In genomic region chr17:60170835-60171752, GRCh38 we compare ENCODE assay signal across 8 cellular contexts. TPM values are rescaled to one million over a fixed set of nuclear protein-coding genes. Genes with fewer than 3 reads are reported as not detected.
DNase-seq lines count a peak whose midpoint lies in the region; ATAC-seq and TF ChIP-seq lines count a peak whose summit lies in the region.
"Had no signal": no experiment of that assay in that cellular context is flagged by ENCODE, and none has a peak within 500 bp of the region (broad histone marks: within the 10 kb centered on the region; RNA-seq: fewer than 3 reads in every experiment).

No MANE protein-coding gene starts in this region.

- H3K27ac ChIP-seq in cingulate gyrus (ENCODE audit: low read depth, low read length) (peak overlapping the region; percentile 90), foreskin keratinocyte (no peak overlapping the region)

- no peak for ATAC-seq in foreskin keratinocyte
- no peak for ATAC-seq in HG03175 (IDR thresholded peaks at IDR 0.05; ENCODE audit: unreplicated experiment)
- no peak for ATAC-seq in GM19023 (IDR thresholded peaks at IDR 0.05; ENCODE audit: unreplicated experiment)

- no peaks in the 10 kb centered on the region for H3K27me3 ChIP-seq in foreskin keratinocyte

- no peaks in the 10 kb centered on the region for H3K4me1 ChIP-seq in foreskin keratinocyte

- DNase-seq in EH (ENCODE audit: low read depth) (peak; percentile 58), NCI-H2107 treated with DMSO at 0.1 percent for 48 hours (lab: John Stamatoyannopoulos, UW; ENCODE audit: unreplicated experiment) (peak; percentile 75), pons (ENCODE audit: low spot score) (peak; percentile 86), foreskin keratinocyte (no peak)
- DNase-seq: NCI-H446 treated with DMSO at 0.1 percent for 48 hours had no signal

- TF ChIP-seq CTCF in foreskin keratinocyte (conservative IDR thresholded peaks at IDR 0.05) = no peak

RNA-seq across cellular contexts. Expression of gene CA4, which starts 21.3 kb away (rescaled TPM):
- total RNA-seq in foreskin keratinocyte = not detected in 2 replicates
- not detected in 2 replicates for polyA plus RNA-seq in foreskin keratinocyte

Comparison
In these comparisons a context has a peak if more than half of its experiments do, and no peak if none do; other contexts are left out.
1. DNase-seq: peak in EH (single experiment), NCI-H2107 treated with DMSO at 0.1 percent for 48 hours (single experiment) and pons (single experiment); none in foreskin keratinocyte (0 of 2).